ENCODE assay signal across 8 cellular contexts in the genomic region with DNA sequence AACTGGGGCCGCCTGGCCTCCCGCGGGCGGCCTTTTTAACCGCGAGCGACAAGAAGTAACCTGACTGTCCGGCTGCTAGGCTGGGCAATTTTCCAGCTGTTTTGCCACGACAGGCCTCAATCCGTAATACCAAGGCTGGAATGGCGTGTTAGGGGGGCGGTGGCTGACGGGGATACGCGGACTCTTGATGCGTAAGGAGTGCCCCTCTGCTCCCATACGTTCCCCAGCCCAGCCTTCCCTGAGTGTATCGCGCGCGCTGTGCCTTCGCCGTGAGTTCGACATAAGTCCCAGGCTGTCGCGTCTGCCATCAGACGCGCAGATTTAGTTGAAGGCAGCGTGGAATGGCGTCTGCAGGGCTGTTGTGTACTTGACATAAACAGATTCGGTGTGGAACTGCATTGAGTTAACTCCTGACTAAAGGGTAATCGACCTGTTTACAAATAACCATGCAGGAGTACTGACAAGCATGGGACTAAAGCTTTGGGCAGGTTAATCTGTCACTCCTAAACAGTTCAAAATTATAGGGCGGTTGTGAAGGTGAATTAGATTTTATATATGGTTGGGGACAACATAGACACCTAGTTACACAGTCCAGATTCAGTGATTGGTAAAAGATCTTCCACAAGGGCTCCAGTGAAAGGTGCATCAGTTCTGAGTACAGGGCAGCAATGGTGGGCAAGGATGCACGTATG. TPM values are rescaled to one million over a fixed set of nuclear protein-coding genes. Genes with fewer than 3 reads are reported as not detected.
DNase-seq lines count a peak whose midpoint lies in the region; ATAC-seq and TF ChIP-seq lines count a peak whose summit lies in the region.

No MANE protein-coding gene starts in this region.

- peak; percentile 74 for DNase-seq in AG10803 (ENCODE audit: low read depth)
- peak; percentile 53 for DNase-seq in M059J (ENCODE audit: low read depth)
- peak; percentile 69 for DNase-seq in UCSD-AML1 (lab: John Stamatoyannopoulos, UW; ENCODE audit: unreplicated experiment)
- peak; percentile 69 for DNase-seq in cerebellar cortex (ENCODE audit: low spot score)
- peak; percentile 64 to 73 for DNase-seq in left colon
- peak in 2 of 3 experiments; percentile 33 to 41 for DNase-seq in stimulated activated CD4-positive, alpha-beta T cell treated with anti-CD3 and anti-CD28 coated beads, TNF-alpha, amount 100 ng/mL, for 4 hours (ENCODE audit: low read depth in 3 of 3)
- DNase-seq in NCI-H69 (lab: John Stamatoyannopoulos, UW): no peak

- intact Hi-C loops in left colon (cut with DNase I, micrococcal nuclease): no loop called here

- TF ChIP-seq CTCF in AG10803 (conservative IDR thresholded peaks at IDR 0.05; ENCODE audit: low read length): no peak

- ATAC-seq in GM19452 (IDR thresholded peaks at IDR 0.05; ENCODE audit: unreplicated experiment) (peak; percentile 7), left colon (peak; percentile 51)

- H3K4me3 ChIP-seq in AG10803 (ENCODE audit: low read length): peak overlapping the region; percentile 89

RNA-seq across cellular contexts. Expression of a gene that starts 16.6 kb away (rescaled TPM):
- 0.98 and 1.5 TPM in 2 replicates for total RNA-seq in M059J (2014; rRNA removed; shearing (Covaris generic))
- total RNA-seq in left colon: 10 to 100 TPM; 19.9 to 25.6 TPM
